ENCODE assay signal across 12 cellular contexts in the genomic region with DNA sequence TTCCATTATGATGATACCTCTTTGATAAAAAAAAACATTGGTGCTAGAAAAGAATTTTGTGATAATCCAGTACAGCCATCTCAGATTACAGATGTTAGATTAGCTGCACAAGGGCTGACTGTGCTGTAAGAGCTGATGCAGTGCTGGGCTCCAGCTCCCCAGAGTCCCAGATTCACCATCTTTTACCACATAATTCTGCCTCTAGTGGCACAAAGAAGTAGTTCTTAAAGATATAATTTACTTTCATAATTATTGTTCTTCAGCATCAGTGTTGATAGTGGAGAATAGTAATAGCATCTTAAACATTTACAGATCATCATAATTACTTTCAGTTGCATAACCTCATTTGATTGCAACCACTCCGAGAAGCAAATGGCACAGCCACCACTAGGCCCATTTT.
DNase-seq lines count a peak whose midpoint lies in the region; ATAC-seq and TF ChIP-seq lines count a peak whose summit lies in the region.
"Had no signal": no experiment of that assay in that cellular context is flagged by ENCODE, and none has a peak within 500 bp of the region (broad histone marks: within the 10 kb centered on the region; RNA-seq: fewer than 3 reads in every experiment).

No MANE protein-coding gene starts in this region.

- H4K20me1 ChIP-seq in OCI-LY3 (ENCODE audit: insufficient read depth, low read length) = no peaks in the 10 kb centered on the region

- H3K36me3 ChIP-seq in OCI-LY3 (replicated peaks; ENCODE audit: low read depth, low read length) = no peaks in the 10 kb centered on the region
- H3K36me3 ChIP-seq: right atrium auricular region, transverse colon had no signal

- H2AFZ ChIP-seq in OCI-LY3 (ENCODE audit: low read depth, low read length) = no peak overlapping the region

- H3K27ac ChIP-seq in OCI-LY3 (ENCODE audit: low read length) = no peak overlapping the region
- H3K27ac ChIP-seq: right atrium auricular region, transverse colon had no signal

- H3K4me3 ChIP-seq in AG09309 (ENCODE audit: control insufficient read depth, low read depth, low read length) = no peak overlapping the region
- H3K4me3 ChIP-seq in OCI-LY3 (ENCODE audit: low read length) = no peak overlapping the region
- H3K4me3 ChIP-seq in fibroblast of the aortic adventitia (ENCODE audit: low read depth, low read length) = no peak overlapping the region
- H3K4me3 ChIP-seq: right atrium auricular region, transverse colon had no signal

- DNase-seq in AG09309 (ENCODE audit: low read depth) (no peak), fibroblast of the aortic adventitia (ENCODE audit: low read depth) (peak; percentile 2), NOMO-1 treated with dmso at 0.1 percent for 144 hours (lab: John Stamatoyannopoulos, UW; ENCODE audit: unreplicated experiment) (no peak), cerebellum (ENCODE audit: low spot score) (no peak), medulla oblongata (ENCODE audit: extremely low spot score) (no peak)
- DNase-seq: CD8-positive, alpha-beta memory T cell; NCI-H2029; transverse colon had no signal

- no peak overlapping the region for H3K9ac ChIP-seq in OCI-LY3 (ENCODE audit: low read length)

- no peaks in the 10 kb centered on the region for H3K9me3 ChIP-seq in OCI-LY3 (ENCODE audit: insufficient read depth, low read length)
- H3K9me3 ChIP-seq: right atrium auricular region, transverse colon had no signal

- H3K4me2 ChIP-seq in OCI-LY3 (ENCODE audit: low read length) = no peak overlapping the region

- no peaks in the 10 kb centered on the region for H3K79me2 ChIP-seq in OCI-LY3 (ENCODE audit: low read length)

- no peaks in the 10 kb centered on the region for H3K27me3 ChIP-seq in OCI-LY3 (ENCODE audit: low read depth, low read length)
- H3K27me3 ChIP-seq: right atrium auricular region, transverse colon had no signal

- ATAC-seq in GM19043 (IDR thresholded peaks at IDR 0.05; ENCODE audit: low read depth, unreplicated experiment) (peak; percentile 64), HG02973 (IDR thresholded peaks at IDR 0.05; ENCODE audit: unreplicated experiment) (no peak)

- H3K4me1 ChIP-seq in OCI-LY3 (ENCODE audit: low read length) = no peaks in the 10 kb centered on the region
- H3K4me1 ChIP-seq: right atrium auricular region, transverse colon had no signal

- TF ChIP-seq CTCF in AG09309 (IDR thresholded peaks at IDR 0.05; ENCODE audit: control insufficient read depth, insufficient read depth, low read depth, low read length, missing control alignments) (peak; percentile 8), OCI-LY3 (IDR thresholded peaks at IDR 0.05; ENCODE audit: low read depth, low read length) (peak; percentile 43), fibroblast of the aortic adventitia (IDR thresholded peaks at IDR 0.05; ENCODE audit: insufficient read depth, low read length) (peak; percentile 48)
